Comparison of ENCODE assay signal across 1 cellular context in the genomic region with DNA sequence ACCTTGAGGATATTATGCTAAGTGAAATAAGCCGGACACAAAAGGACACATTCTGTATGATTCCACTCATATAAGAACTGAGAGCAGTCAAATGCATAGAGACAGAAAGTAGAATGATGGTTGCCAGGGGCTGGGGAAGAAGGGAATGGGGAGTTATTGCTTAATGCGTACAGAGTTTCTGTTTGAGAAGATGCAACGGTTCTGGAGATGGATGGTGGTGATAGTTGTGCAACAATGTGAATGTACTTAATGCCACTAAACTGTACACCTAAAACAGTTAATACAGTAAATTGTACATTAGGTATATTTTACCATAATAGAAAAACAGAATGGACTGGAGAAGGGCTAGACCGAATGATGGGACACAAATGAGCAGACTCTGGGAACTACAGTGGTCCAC.
TF ChIP-seq lines count a peak whose summit lies in the region.

No MANE protein-coding gene starts in this region.

TF ChIP-seq in liver, 16 proteins besides CTCF, POLR2A, EP300 and RAD21 (continued from another document):
- TF ChIP-seq, protein P1, sequence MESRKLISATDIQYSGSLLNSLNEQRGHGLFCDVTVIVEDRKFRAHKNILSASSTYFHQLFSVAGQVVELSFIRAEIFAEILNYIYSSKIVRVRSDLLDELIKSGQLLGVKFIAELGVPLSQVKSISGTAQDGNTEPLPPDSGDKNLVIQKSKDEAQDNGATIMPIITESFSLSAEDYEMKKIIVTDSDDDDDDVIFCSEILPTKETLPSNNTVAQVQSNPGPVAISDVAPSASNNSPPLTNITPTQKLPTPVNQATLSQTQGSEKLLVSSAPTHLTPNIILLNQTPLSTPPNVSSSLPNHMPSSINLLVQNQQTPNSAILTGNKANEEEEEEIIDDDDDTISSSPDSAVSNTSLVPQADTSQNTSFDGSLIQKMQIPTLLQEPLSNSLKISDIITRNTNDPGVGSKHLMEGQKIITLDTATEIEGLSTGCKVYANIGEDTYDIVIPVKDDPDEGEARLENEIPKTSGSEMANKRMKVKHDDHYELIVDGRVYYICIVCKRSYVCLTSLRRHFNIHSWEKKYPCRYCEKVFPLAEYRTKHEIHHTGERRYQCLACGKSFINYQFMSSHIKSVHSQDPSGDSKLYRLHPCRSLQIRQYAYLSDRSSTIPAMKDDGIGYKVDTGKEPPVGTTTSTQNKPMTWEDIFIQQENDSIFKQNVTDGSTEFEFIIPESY (IDR thresholded peaks at IDR 0.05), result no peak
- no peak for TF ChIP-seq TAF1 (conservative IDR thresholded peaks at IDR 0.05)
- no peak for TF ChIP-seq HNF4G (IDR thresholded peaks at IDR 0.05)
- TF ChIP-seq, protein P2, sequence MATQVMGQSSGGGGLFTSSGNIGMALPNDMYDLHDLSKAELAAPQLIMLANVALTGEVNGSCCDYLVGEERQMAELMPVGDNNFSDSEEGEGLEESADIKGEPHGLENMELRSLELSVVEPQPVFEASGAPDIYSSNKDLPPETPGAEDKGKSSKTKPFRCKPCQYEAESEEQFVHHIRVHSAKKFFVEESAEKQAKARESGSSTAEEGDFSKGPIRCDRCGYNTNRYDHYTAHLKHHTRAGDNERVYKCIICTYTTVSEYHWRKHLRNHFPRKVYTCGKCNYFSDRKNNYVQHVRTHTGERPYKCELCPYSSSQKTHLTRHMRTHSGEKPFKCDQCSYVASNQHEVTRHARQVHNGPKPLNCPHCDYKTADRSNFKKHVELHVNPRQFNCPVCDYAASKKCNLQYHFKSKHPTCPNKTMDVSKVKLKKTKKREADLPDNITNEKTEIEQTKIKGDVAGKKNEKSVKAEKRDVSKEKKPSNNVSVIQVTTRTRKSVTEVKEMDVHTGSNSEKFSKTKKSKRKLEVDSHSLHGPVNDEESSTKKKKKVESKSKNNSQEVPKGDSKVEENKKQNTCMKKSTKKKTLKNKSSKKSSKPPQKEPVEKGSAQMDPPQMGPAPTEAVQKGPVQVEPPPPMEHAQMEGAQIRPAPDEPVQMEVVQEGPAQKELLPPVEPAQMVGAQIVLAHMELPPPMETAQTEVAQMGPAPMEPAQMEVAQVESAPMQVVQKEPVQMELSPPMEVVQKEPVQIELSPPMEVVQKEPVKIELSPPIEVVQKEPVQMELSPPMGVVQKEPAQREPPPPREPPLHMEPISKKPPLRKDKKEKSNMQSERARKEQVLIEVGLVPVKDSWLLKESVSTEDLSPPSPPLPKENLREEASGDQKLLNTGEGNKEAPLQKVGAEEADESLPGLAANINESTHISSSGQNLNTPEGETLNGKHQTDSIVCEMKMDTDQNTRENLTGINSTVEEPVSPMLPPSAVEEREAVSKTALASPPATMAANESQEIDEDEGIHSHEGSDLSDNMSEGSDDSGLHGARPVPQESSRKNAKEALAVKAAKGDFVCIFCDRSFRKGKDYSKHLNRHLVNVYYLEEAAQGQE (IDR thresholded peaks at IDR 0.05), result no peak
- no peak for TF ChIP-seq FOXA2 (IDR thresholded peaks at IDR 0.05)
- no peak for TF ChIP-seq NR2F2 (IDR thresholded peaks at IDR 0.05)
- no peak for TF ChIP-seq SP1 (IDR thresholded peaks at IDR 0.05)
- TF ChIP-seq GABPA (IDR thresholded peaks at IDR 0.05 in 1 of 2, conservative IDR thresholded peaks at IDR 0.05 in 1 of 2), result no peak
